22 cellular contexts compared by ENCODE assay signal in genomic region chr17:54736573-54736972, GRCh38.
A peak's percentile ranks its signal among the peaks of the same experiment; 100 is the strongest.
DNase-seq lines count a peak whose midpoint lies in the region; ATAC-seq, FAIRE-seq and TF ChIP-seq lines count a peak whose summit lies in the region.
"Had no signal": no experiment of that assay in that cellular context is flagged by ENCODE, and none has a peak within 500 bp of the region (broad histone marks: within the 10 kb centered on the region; RNA-seq: fewer than 3 reads in every experiment).

No MANE protein-coding gene starts in this region.

- no peak overlapping the region for H3K27ac Mint-ChIP-seq in stimulated activated effector memory CD8-positive, alpha-beta T cell treated with anti-CD3 and anti-CD28 coated beads, Interleukin-12 subunit alpha, Interleukin-12 subunit beta, amount 100 ng/mL, for 72 hours
- H3K27ac Mint-ChIP-seq: B cell; CD4-positive, CD25-positive, alpha-beta regulatory T cell; HFFc6; T-helper 1 cell treated with Interleukin-12 subunit alpha and Interleukin-12 subunit beta and Interleukin-4 antibody, amounts not matched to agents 30 μg/mL and 1 μg/mL, for 36 hours had no signal

- peaks cover 5% of the 10 kb centered on the region for H3K9me3 Mint-ChIP-seq in stimulated activated effector memory CD8-positive, alpha-beta T cell treated with anti-CD3 and anti-CD28 coated beads, Interleukin-12 subunit alpha, Interleukin-12 subunit beta, amount 100 ng/mL, for 72 hours

- H3K4me2 ChIP-seq in MM.1S (ENCODE audit: low read depth, low read length): 0 out of 2 replicates have a peak overlapping the region, but pooled peaks have one; percentile 7
- H3K4me2 ChIP-seq in keratinocyte (ENCODE audit: control insufficient read depth, extremely low read depth, insufficient read depth, low read depth, low read length): no peak overlapping the region

- peak overlapping the region; percentile 54; the same call in 1 of the 2 replicates for H2AFZ ChIP-seq in MM.1S (ENCODE audit: low read length)
- peak overlapping the region; percentile 51 for H2AFZ ChIP-seq in keratinocyte (ENCODE audit: control insufficient read depth, low read length)

- H3K79me2 ChIP-seq in MM.1S (ENCODE audit: low read length) (no peaks in the 10 kb centered on the region), keratinocyte (ENCODE audit: control insufficient read depth, insufficient read depth, low read length) (no peaks in the 10 kb centered on the region)

- H3K4me3 Mint-ChIP-seq in stimulated activated effector memory CD8-positive, alpha-beta T cell treated with anti-CD3 and anti-CD28 coated beads, Interleukin-12 subunit alpha, Interleukin-12 subunit beta, amount 100 ng/mL, for 72 hours: no peak overlapping the region
- H3K4me3 Mint-ChIP-seq: B cell; CD4-positive, CD25-positive, alpha-beta regulatory T cell; HFFc6; T-helper 1 cell treated with Interleukin-12 subunit alpha and Interleukin-12 subunit beta and Interleukin-4 antibody, amounts not matched to agents 30 μg/mL and 1 μg/mL, for 36 hours had no signal

- no peaks in the 10 kb centered on the region for H3K4me1 Mint-ChIP-seq in stimulated activated effector memory CD8-positive, alpha-beta T cell treated with anti-CD3 and anti-CD28 coated beads, Interleukin-12 subunit alpha, Interleukin-12 subunit beta, amount 100 ng/mL, for 72 hours
- H3K4me1 Mint-ChIP-seq: B cell; CD4-positive, CD25-positive, alpha-beta regulatory T cell had no signal

- ATAC-seq in HG03520 (IDR thresholded peaks at IDR 0.05; ENCODE audit: unreplicated experiment): no peak
- no peak for ATAC-seq in stimulated activated effector memory CD8-positive, alpha-beta T cell treated with anti-CD3 and anti-CD28 coated beads, Interleukin-12 subunit alpha, Interleukin-12 subunit beta, amount 100 ng/mL, for 72 hours

- H3K9me1 ChIP-seq in keratinocyte (ENCODE audit: control insufficient read depth, extremely low read depth, insufficient read depth, low read length): no peaks in the 10 kb centered on the region

- H3K27me3 ChIP-seq in MM.1S (replicated peaks; ENCODE audit: insufficient read depth, low read length) (no peaks in the 10 kb centered on the region), keratinocyte (ENCODE audit: control insufficient read depth, extremely low read depth, insufficient read depth, low read length) (no peaks in the 10 kb centered on the region)
- H3K27me3 ChIP-seq: SJCRH30 had no signal

- H3K9me3 ChIP-seq in MM.1S (replicated peaks; ENCODE audit: insufficient read depth, low read length) (no peaks in the 10 kb centered on the region), keratinocyte (ENCODE audit: control insufficient read depth, low read depth, low read length) (no peaks in the 10 kb centered on the region)
- H3K9me3 ChIP-seq: Caco-2, SJCRH30 had no signal

- H3K27ac ChIP-seq in MM.1S (ENCODE audit: low read length) (no peak overlapping the region), keratinocyte (ENCODE audit: control insufficient read depth, insufficient read depth, low read length) (no peak overlapping the region)
- H3K27ac ChIP-seq: SJCRH30 had no signal

- FAIRE-seq in keratinocyte (lab: Jason Lieb, UNC): no peak
- FAIRE-seq: H54 had no signal

- dilution Hi-C loops in keratinocyte (cut with MboI; ENCODE audit: extremely low pct_ligation_motif_present, low sequenced_read_pairs): no loop called here

- H3K4me1 ChIP-seq in MM.1S (ENCODE audit: low read length): no peaks in the 10 kb centered on the region
- no peaks in the 10 kb centered on the region for H3K4me1 ChIP-seq in keratinocyte (ENCODE audit: control insufficient read depth, extremely low read depth, insufficient read depth, low read length)
- H3K4me1 ChIP-seq: Caco-2, SJCRH30 had no signal

- no peaks in the 10 kb centered on the region for H3K9me2 ChIP-seq in MM.1S (replicated peaks; ENCODE audit: insufficient read depth, low read length)

- H3K36me3 Mint-ChIP-seq in stimulated activated effector memory CD8-positive, alpha-beta T cell treated with anti-CD3 and anti-CD28 coated beads, Interleukin-12 subunit alpha, Interleukin-12 subunit beta, amount 100 ng/mL, for 72 hours: no peaks in the 10 kb centered on the region
- H3K36me3 Mint-ChIP-seq: CD4-positive, CD25-positive, alpha-beta regulatory T cell had no signal

- H3K36me3 ChIP-seq in MM.1S (replicated peaks; ENCODE audit: insufficient read depth, low read length) (no peaks in the 10 kb centered on the region), keratinocyte (ENCODE audit: control insufficient read depth in 2 of 2, extremely low read depth in 1 of 2, insufficient read depth in 2 of 2, low read length in 2 of 2) (no peaks in the 10 kb centered on the region)
- H3K36me3 ChIP-seq: SJCRH30 had no signal

- DNase-seq in NOMO-1 treated with DMSO at 0.1 percent for 48 hours (lab: John Stamatoyannopoulos, UW; ENCODE audit: unreplicated experiment) (peak; percentile 43), NOMO-1 treated with dmso at 0.1 percent for 144 hours (lab: John Stamatoyannopoulos, UW; ENCODE audit: unreplicated experiment) (no peak), MM.1S (peak; percentile 39), RPMI7951 (ENCODE audit: low read depth) (peak; percentile 1), keratinocyte (ENCODE audit: low read depth, low spot score) (no peak), NCI-H1105 (lab: John Stamatoyannopoulos, UW) (no peak)
- DNase-seq in stimulated activated effector memory CD8-positive, alpha-beta T cell treated with anti-CD3 and anti-CD28 coated beads, Interleukin-12 subunit alpha, Interleukin-12 subunit beta, amount 100 ng/mL, for 72 hours (ENCODE audit: low spot score in 2 of 2): no peak
- DNase-seq: 8988T, Caco-2, DMS153, HFFc6, Karpas-422, NCI-H1417, NCI-H187 treated with DMSO at 0.1 percent for 48 hours, NCI-H345, NCI-H524 treated with DMSO at 0.1 percent for 48 hours had no signal

- H3K4me3 ChIP-seq in MM.1S (ENCODE audit: low read length) (no peak overlapping the region), keratinocyte (ENCODE audit: control insufficient read depth in 2 of 3, extremely low read depth in 1 of 3, insufficient read depth in 2 of 3, low read depth in 1 of 3, low read length in 3 of 3) (no peak overlapping the region)
- H3K4me3 ChIP-seq: SJCRH30 had no signal

- TF ChIP-seq CTCF in MM.1S (IDR thresholded peaks at IDR 0.05; ENCODE audit: low read length) (no peak), keratinocyte (optimal IDR thresholded peaks at IDR 0.05 in 1 of 3, IDR thresholded peaks at IDR 0.05 in 1 of 3, conservative IDR thresholded peaks at IDR 0.05 in 1 of 3; ENCODE audit: extremely low read depth in 1 of 3, insufficient read depth in 2 of 3, low read length in 3 of 3) (no peak)

- H4K20me1 ChIP-seq in MM.1S (ENCODE audit: insufficient read depth, low read length): no peaks in the 10 kb centered on the region
- H4K20me1 ChIP-seq in keratinocyte (ENCODE audit: control insufficient read depth, extremely low read depth, insufficient read depth, low read length): no peaks in the 10 kb centered on the region

- H3F3A ChIP-seq in MM.1S (ENCODE audit: insufficient read depth, low read length): no peaks in the 10 kb centered on the region

- no peak overlapping the region for H3K9ac ChIP-seq in MM.1S (ENCODE audit: low read length)
- no peak overlapping the region for H3K9ac ChIP-seq in keratinocyte (ENCODE audit: control insufficient read depth, extremely low read depth, insufficient read depth, low read length)

Comparison
In these comparisons a context has a peak if more than half of its experiments do, and no peak if none do; other contexts are left out.
1. DNase-seq: peak in NOMO-1 treated with DMSO at 0.1 percent for 48 hours (single experiment), MM.1S (single experiment) and RPMI7951 (single experiment); none in NOMO-1 treated with dmso at 0.1 percent for 144 hours (single experiment), keratinocyte (single experiment), stimulated activated effector memory CD8-positive, alpha-beta T cell treated with anti-CD3 and anti-CD28 coated beads, Interleukin-12 subunit alpha, Interleukin-12 subunit beta, amount 100 ng/mL, for 72 hours (0 of 2) and NCI-H1105 (single experiment).